Comparison of ENCODE assay signal across 1 cellular context in the genomic region with DNA sequence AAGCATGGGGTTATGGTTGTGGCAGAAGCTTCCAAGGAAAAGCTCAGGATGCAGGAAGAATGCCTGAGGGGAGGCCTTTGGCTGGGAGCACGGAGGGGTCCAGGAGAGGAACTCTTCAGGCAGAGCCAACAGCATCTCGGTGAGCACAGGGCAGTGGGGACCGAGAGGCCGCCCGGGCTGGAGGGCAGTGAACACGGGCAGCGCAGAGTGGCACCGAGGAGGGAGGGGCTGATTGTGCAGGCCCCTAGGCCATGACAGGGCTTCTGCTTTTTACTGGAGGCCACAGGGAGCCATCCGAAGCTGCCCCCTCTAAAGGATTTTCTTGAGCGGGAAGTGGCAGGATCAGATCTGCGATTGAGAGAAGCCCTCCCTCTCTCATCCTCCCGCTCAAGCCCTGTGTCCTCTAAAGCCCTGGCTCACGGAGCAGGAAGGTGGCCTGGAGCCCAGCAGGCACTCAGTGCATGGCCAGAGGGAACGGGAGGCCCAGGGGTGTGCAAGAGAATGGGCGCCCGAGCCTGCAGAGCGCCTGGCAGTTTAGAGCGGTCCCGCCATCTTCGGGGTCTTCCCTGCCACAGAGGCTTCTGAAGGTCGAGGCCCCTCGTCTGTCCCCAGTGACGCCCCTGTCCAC.
TF ChIP-seq lines count a peak whose summit lies in the region.

No MANE protein-coding gene starts in this region.

TF ChIP-seq in GM12878, 131 proteins besides CTCF, POLR2A, EP300 and RAD21 (continued from another document):
- TF ChIP-seq IRF5 (IDR thresholded peaks at IDR 0.05; ENCODE audit: borderline replicate concordance) (no peak), ZNF24 (IDR thresholded peaks at IDR 0.05) (no peak), NBN (IDR thresholded peaks at IDR 0.05) (no peak), GATAD2B (conservative IDR thresholded peaks at IDR 0.05; ENCODE audit: low read depth) (no peak), NR2C1 (IDR thresholded peaks at IDR 0.05) (no peak), ZNF384 (IDR thresholded peaks at IDR 0.05; ENCODE audit: borderline replicate concordance, low read depth, low read length) (no peak), EGR1 (IDR thresholded peaks at IDR 0.05; ENCODE audit: borderline replicate concordance in 1 of 2, low read depth in 2 of 2, low read length in 2 of 2) (no peak)
- TF ChIP-seq, protein P1, sequence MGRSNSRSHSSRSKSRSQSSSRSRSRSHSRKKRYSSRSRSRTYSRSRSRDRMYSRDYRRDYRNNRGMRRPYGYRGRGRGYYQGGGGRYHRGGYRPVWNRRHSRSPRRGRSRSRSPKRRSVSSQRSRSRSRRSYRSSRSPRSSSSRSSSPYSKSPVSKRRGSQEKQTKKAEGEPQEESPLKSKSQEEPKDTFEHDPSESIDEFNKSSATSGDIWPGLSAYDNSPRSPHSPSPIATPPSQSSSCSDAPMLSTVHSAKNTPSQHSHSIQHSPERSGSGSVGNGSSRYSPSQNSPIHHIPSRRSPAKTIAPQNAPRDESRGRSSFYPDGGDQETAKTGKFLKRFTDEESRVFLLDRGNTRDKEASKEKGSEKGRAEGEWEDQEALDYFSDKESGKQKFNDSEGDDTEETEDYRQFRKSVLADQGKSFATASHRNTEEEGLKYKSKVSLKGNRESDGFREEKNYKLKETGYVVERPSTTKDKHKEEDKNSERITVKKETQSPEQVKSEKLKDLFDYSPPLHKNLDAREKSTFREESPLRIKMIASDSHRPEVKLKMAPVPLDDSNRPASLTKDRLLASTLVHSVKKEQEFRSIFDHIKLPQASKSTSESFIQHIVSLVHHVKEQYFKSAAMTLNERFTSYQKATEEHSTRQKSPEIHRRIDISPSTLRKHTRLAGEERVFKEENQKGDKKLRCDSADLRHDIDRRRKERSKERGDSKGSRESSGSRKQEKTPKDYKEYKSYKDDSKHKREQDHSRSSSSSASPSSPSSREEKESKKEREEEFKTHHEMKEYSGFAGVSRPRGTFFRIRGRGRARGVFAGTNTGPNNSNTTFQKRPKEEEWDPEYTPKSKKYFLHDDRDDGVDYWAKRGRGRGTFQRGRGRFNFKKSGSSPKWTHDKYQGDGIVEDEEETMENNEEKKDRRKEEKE (IDR thresholded peaks at IDR 0.05) = no peak
- TF ChIP-seq, protein P2, sequence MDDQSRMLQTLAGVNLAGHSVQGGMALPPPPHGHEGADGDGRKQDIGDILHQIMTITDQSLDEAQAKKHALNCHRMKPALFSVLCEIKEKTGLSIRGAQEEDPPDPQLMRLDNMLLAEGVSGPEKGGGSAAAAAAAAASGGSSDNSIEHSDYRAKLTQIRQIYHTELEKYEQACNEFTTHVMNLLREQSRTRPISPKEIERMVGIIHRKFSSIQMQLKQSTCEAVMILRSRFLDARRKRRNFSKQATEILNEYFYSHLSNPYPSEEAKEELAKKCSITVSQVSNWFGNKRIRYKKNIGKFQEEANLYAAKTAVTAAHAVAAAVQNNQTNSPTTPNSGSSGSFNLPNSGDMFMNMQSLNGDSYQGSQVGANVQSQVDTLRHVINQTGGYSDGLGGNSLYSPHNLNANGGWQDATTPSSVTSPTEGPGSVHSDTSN (IDR thresholded peaks at IDR 0.05; ENCODE audit: insufficient replicate concordance, low read depth, low read length) = no peak
